In genomic region chr3:49255112-49255511, GRCh38 we compare ENCODE assay signal across 19 cellular contexts. TPM values are rescaled to one million over a fixed set of nuclear protein-coding genes. Genes with fewer than 3 reads are reported as not detected.
A peak's percentile ranks its signal among the peaks of the same experiment; 100 is the strongest.
DNase-seq lines count a peak whose midpoint lies in the region; ATAC-seq, FAIRE-seq and TF ChIP-seq lines count a peak whose summit lies in the region.
"Had no signal": no experiment of that assay in that cellular context is flagged by ENCODE, and none has a peak within 500 bp of the region (broad histone marks: within the 10 kb centered on the region; RNA-seq: fewer than 3 reads in every experiment).

No MANE protein-coding gene starts in this region.

- TF ChIP-seq CTCF in right atrium auricular region (IDR thresholded peaks at IDR 0.05) = no peak

- H3K27me3 ChIP-seq in right atrium auricular region = no peaks in the 10 kb centered on the region
- H3K27me3 ChIP-seq: cardiac muscle cell, foreskin keratinocyte had no signal

- no peak overlapping the region for H3K4me3 ChIP-seq in right atrium auricular region
- H3K4me3 ChIP-seq: cardiac muscle cell had no signal

- DNase-seq in Right ventricle myocardium superior (peak; percentile 2), right atrium auricular region (ENCODE audit: low spot score) (no peak), RCC 7860 (ENCODE audit: low spot score) (peak; percentile 18), iris pigment epithelial cell (ENCODE audit: low read depth) (peak; percentile 36), urothelium cell line (ENCODE audit: low spot score) (peak; percentile 40), NCI-H1694 treated with DMSO at 0.1 percent for 48 hours (lab: John Stamatoyannopoulos, UW) (no peak), OCI-M2 (lab: John Stamatoyannopoulos, UW; ENCODE audit: unreplicated experiment) (no peak)
- DNase-seq in activated CD8-positive, alpha-beta memory T cell treated with anti-CD3 and anti-CD28 coated beads, Interleukin-2, amount 50 U/mL, for 4 hours = no peak
- DNase-seq: activated CD8-positive, alpha-beta T cell treated with anti-CD3 and anti-CD28 coated beads, Interleukin-2, amount 10 ng/mL, durations not matched to agents 7 days and 5 days; activated naive CD4-positive, alpha-beta T cell treated with Interleukin-2 at 50 U/mL for 16 hours; endodermal cell; foreskin keratinocyte; midbrain; NCI-H1105 treated with DMSO at 0.1 percent for 48 hours; NCI-H446; posterior cingulate gyrus; T-helper 9 cell had no signal

- ATAC-seq in Right ventricle myocardium superior (ENCODE audit: poor library complexity) = no peak
- ATAC-seq: activated CD8-positive, alpha-beta T cell treated with anti-CD3 and anti-CD28 coated beads, Interleukin-2, amount 10 ng/mL, durations not matched to agents 7 days and 5 days; foreskin keratinocyte; Panc1 had no signal

- H3K4me1 ChIP-seq in right atrium auricular region = no peaks in the 10 kb centered on the region
- H3K4me1 ChIP-seq: foreskin keratinocyte had no signal

- H3K9me3 ChIP-seq in right atrium auricular region = no peaks in the 10 kb centered on the region

- no peaks in the 10 kb centered on the region for H3K36me3 ChIP-seq in right atrium auricular region
- H3K36me3 ChIP-seq: cardiac muscle cell had no signal

- intact Hi-C loops in Right ventricle myocardium superior (cut with DNase I) = no loop called here

- FAIRE-seq in RCC 7860 (lab: Jason Lieb, UNC) = no peak
- no peak for FAIRE-seq in urothelium cell line (lab: Jason Lieb, UNC)

- no peak overlapping the region for H3K27ac ChIP-seq in right atrium auricular region
- H3K27ac ChIP-seq: cardiac muscle cell, foreskin keratinocyte had no signal

RNA-seq across cellular contexts. Expression of gene C3orf62, which starts 21.9 kb away (rescaled TPM):
- total RNA-seq in Right ventricle myocardium superior (2.6 TPM), right atrium auricular region (1 to 10 TPM; 1.0 to 1.5 TPM)

Comparison
In these comparisons a context has a peak if more than half of its experiments do, and no peak if none do; other contexts are left out.
1. DNase-seq: peak in Right ventricle myocardium superior (single experiment), RCC 7860 (single experiment), iris pigment epithelial cell (single experiment) and urothelium cell line (single experiment); none in right atrium auricular region (single experiment), NCI-H1694 treated with DMSO at 0.1 percent for 48 hours (single experiment), OCI-M2 (single experiment) and activated CD8-positive, alpha-beta memory T cell treated with anti-CD3 and anti-CD28 coated beads, Interleukin-2, amount 50 U/mL, for 4 hours (single experiment).